ENCODE assay signal across 18 cellular contexts in the genomic region with DNA sequence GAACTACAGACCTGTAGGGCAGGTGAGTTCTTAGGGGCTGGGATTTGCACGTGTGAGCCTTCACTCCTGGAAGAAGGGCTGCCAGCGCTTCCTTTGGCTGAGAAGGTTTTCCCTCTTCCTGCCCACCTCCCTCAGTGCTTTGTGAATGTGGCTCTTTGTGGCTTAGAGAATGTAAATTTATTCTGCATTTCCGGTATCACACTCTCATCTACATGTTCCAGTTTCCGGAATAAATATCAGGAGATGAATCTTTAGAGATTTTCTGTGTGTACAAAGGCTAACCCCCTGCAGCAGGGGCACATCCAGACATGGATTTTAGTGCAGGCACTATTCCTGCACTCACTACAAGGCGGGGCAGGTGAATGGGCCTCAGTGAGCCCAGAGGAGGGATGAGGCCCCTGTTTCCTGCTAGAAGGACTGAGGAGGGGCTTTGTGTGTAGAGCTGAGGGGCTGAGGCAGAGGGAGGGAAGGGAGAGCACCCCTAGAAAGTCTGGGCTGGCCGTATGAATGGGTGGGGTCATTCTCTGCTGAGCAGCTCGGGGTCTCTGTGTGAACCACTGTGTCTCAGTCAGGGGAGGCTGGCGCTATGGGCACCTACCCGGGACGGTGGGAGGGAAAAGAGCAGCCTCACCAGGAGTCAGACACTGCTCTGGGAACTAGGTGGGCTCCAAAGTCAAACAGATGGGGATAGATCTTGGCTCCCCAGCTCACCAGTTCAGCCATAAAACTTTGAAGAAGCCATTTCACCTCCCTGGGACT.
"Had no signal": no experiment of that assay in that cellular context is flagged by ENCODE, and none has a peak within 500 bp of the region (broad histone marks: within the 10 kb centered on the region; RNA-seq: fewer than 3 reads in every experiment).

No MANE protein-coding gene starts in this region.

- H3K9me3 ChIP-seq: body of pancreas, left ventricle myocardium inferior, thyroid gland, vagina had no signal

- ATAC-seq: body of pancreas, SK-N-SH treated with all-trans-retinoic acid at 6 μM for 48 hours had no signal

- H3K9me3 Mint-ChIP-seq: activated naive CD8-positive, alpha-beta T cell treated with anti-CD3 and anti-CD28 coated beads for 36 hours had no signal

- H3K36me3 ChIP-seq: left ventricle myocardium inferior, thyroid gland, vagina had no signal

- DNase-seq: activated CD4-positive, alpha-beta T cell treated with anti-CD3 and anti-CD28 coated beads, Interleukin-2, amount 50 U/mL, for 1 hour; activated naive CD4-positive, alpha-beta T cell; activated naive CD8-positive, alpha-beta T cell treated with anti-CD3 and anti-CD28 coated beads for 36 hours; activated T-cell treated with anti-CD3 and anti-CD28 coated beads for 4 hours; body of pancreas; caudate nucleus; erythroblast; foreskin melanocyte; left ventricle myocardium inferior; stimulated activated CD4-positive, alpha-beta T cell treated with anti-CD3 and anti-CD28 coated beads, Interleukin-12 subunit alpha, Interleukin-12 subunit beta, amount 100 ng/mL, for 4 hours; stimulated activated CD4-positive, alpha-beta T cell treated with anti-CD3 and anti-CD28 coated beads, Interleukin-1b, Interleukin-23, amount 100 ng/mL, for 48 hours; stimulated activated CD8-positive, alpha-beta memory T cell treated with anti-CD3 and anti-CD28 coated beads, Interleukin-4, amount 100 ng/mL, for 48 hours; stimulated activated naive CD4-positive, alpha-beta T cell; T1000; thyroid gland had no signal

- H3K4me3 ChIP-seq: body of pancreas, left ventricle myocardium inferior, thyroid gland, vagina had no signal

- H3K4me3 Mint-ChIP-seq: activated naive CD8-positive, alpha-beta T cell treated with anti-CD3 and anti-CD28 coated beads for 36 hours had no signal

- H3K4me1 ChIP-seq: body of pancreas, left ventricle myocardium inferior, parathyroid adenoma, thyroid gland had no signal

- H3K27me3 ChIP-seq: body of pancreas, thyroid gland, vagina had no signal

- H3K36me3 Mint-ChIP-seq: activated naive CD8-positive, alpha-beta T cell treated with anti-CD3 and anti-CD28 coated beads for 36 hours had no signal

- H3K4me1 Mint-ChIP-seq: activated naive CD8-positive, alpha-beta T cell treated with anti-CD3 and anti-CD28 coated beads for 36 hours had no signal

- H3K27ac Mint-ChIP-seq: activated naive CD8-positive, alpha-beta T cell treated with anti-CD3 and anti-CD28 coated beads for 36 hours had no signal

- H3K27ac ChIP-seq: body of pancreas, left ventricle myocardium inferior, parathyroid adenoma, thyroid gland, vagina had no signal
